1 cellular context compared by ENCODE assay signal in genomic region chr9:97921959-97922905, GRCh38.
TF ChIP-seq lines count a peak whose summit lies in the region.

Gene TRMO (minus strand): TSS chr9:97922500. CDS start chr9:97922493, 7 bp downstream.

TF ChIP-seq in SK-N-SH, 30 proteins besides CTCF, POLR2A, EP300 and RAD21 (continued from another document):
- TF ChIP-seq REST (IDR thresholded peaks at IDR 0.05; ENCODE audit: low read depth, low read length) (no peak), RXRA (IDR thresholded peaks at IDR 0.05; ENCODE audit: borderline replicate concordance, low read depth) (no peak), MAX (IDR thresholded peaks at IDR 0.05; ENCODE audit: low read depth) (peak; percentile 96), TEAD4 (IDR thresholded peaks at IDR 0.05; ENCODE audit: borderline replicate concordance, insufficient read depth) (no peak), POLR2AphosphoS5 (IDR thresholded peaks at IDR 0.05; ENCODE audit: low read depth, low read length) (peak; percentile 97), MEF2A (IDR thresholded peaks at IDR 0.05; ENCODE audit: borderline replicate concordance, low read depth) (no peak), USF1 (IDR thresholded peaks at IDR 0.05; ENCODE audit: borderline replicate concordance, low read depth) (peak; percentile 100), SMC3 (IDR thresholded peaks at IDR 0.05; ENCODE audit: low read depth, low read length) (no peak), MXI1 (IDR thresholded peaks at IDR 0.05; ENCODE audit: low read depth, low read length) (peak; percentile 71; the same call in 1 of the 2 replicates), TCF12 (IDR thresholded peaks at IDR 0.05) (peak; percentile 20; the same call in 1 of the 2 replicates), ELF1 (IDR thresholded peaks at IDR 0.05) (peak; percentile 77), JUND (IDR thresholded peaks at IDR 0.05) (peak; percentile 75), CHD2 (IDR thresholded peaks at IDR 0.05; ENCODE audit: low read length, partially characterized antibody) (peak; percentile 75), RCOR1 (IDR thresholded peaks at IDR 0.05; ENCODE audit: low read length) (0 out of 2 replicates have a peak, but pooled peaks have one; percentile 47), SIN3A (IDR thresholded peaks at IDR 0.05; ENCODE audit: borderline replicate concordance, low read depth, low read length) (0 out of 2 replicates have a peak, but pooled peaks have one; percentile 22), FOSL2 (IDR thresholded peaks at IDR 0.05; ENCODE audit: borderline replicate concordance, low read depth) (peak; percentile 60; the same call in 1 of the 2 replicates)
